ENCODE assay signal across 7 cellular contexts in genomic region chr9:132878695-132879064, GRCh38. TPM values are rescaled to one million over a fixed set of nuclear protein-coding genes. Genes with fewer than 3 reads are reported as not detected.
DNase-seq lines count a peak whose midpoint lies in the region; ATAC-seq and TF ChIP-seq lines count a peak whose summit lies in the region.

TSS of gene SPACA9 (plus strand) at chr9:132878898. CDS start at chr9:132883948, 5,050 bp downstream.

- peak within 1 kb of the TSS; percentile 74 for H3K4me3 Mint-ChIP-seq in activated naive CD4-positive, alpha-beta T cell treated with anti-CD3 and anti-CD28 coated beads, Interleukin-2, amount 10 ng/mL, durations not matched to agents 7 days and 5 days
- H3K4me3 Mint-ChIP-seq in neural progenitor cell, result peak within 1 kb of the TSS; percentile 89

- peak within 1 kb of the TSS; percentile 85 for H3K4me3 ChIP-seq in neural progenitor cell

- H3K4me1 ChIP-seq in foreskin keratinocyte (peaks cover 9% of the 10 kb centered on the region), neural progenitor cell (no peaks in the 10 kb centered on the region)

- H3K9me3 ChIP-seq in neural progenitor cell (ENCODE audit: low read depth), result no peaks in the 10 kb centered on the region

- H3F3A ChIP-seq in neural progenitor cell (ENCODE audit: low read depth), result peaks cover 22% of the 10 kb centered on the region

- H3K27ac ChIP-seq in foreskin keratinocyte, result peak within 1 kb of the TSS; percentile 81
- H3K27ac ChIP-seq in neural progenitor cell, result no peak within 1 kb of the TSS

- H3K27me3 ChIP-seq in foreskin keratinocyte, result no peaks in the 10 kb centered on the region
- H3K27me3 ChIP-seq in neural progenitor cell, result peaks cover 30% of the 10 kb centered on the region

- peak within 1 kb of the TSS; percentile 86 for H3K27ac Mint-ChIP-seq in activated naive CD4-positive, alpha-beta T cell treated with anti-CD3 and anti-CD28 coated beads, Interleukin-2, amount 10 ng/mL, durations not matched to agents 7 days and 5 days
- H3K27ac Mint-ChIP-seq in neural progenitor cell, result peak within 1 kb of the TSS; percentile 39

- peak within 1 kb of the TSS; percentile 98 for H2AFZ ChIP-seq in neural progenitor cell (replicated peaks)

- ATAC-seq in foreskin keratinocyte (peak; percentile 38), HG02884 (IDR thresholded peaks at IDR 0.05; ENCODE audit: unreplicated experiment) (no peak)

- H3K36me3 ChIP-seq in neural progenitor cell, result no peaks in the 10 kb centered on the region

- H3K4me1 Mint-ChIP-seq in activated naive CD4-positive, alpha-beta T cell treated with anti-CD3 and anti-CD28 coated beads, Interleukin-2, amount 10 ng/mL, durations not matched to agents 7 days and 5 days, result peaks cover 20% of the 10 kb centered on the region
- peaks cover 19% of the 10 kb centered on the region for H3K4me1 Mint-ChIP-seq in neural progenitor cell

- CTCF ChIA-PET in activated naive CD4-positive, alpha-beta T cell treated with anti-CD3 and anti-CD28 coated beads, Interleukin-2, amount 10 ng/mL, durations not matched to agents 7 days and 5 days (lab: Charles Lee), result interaction anchor here (1.5 to 3.1 kb wide), 2 partner anchors 23 to 29 kb away, joined by 5 to 15 read pairs; no protein-coding TSS in a partner anchor

- H3K4me2 ChIP-seq in neural progenitor cell, result peak within 1 kb of the TSS; percentile 76

- TF ChIP-seq CTCF in GM10266 (IDR thresholded peaks at IDR 0.05; ENCODE audit: control insufficient read depth, insufficient read depth, low read depth, missing control alignments), result no peak
- TF ChIP-seq CTCF in foreskin keratinocyte (conservative IDR thresholded peaks at IDR 0.05), result no peak
- TF ChIP-seq CTCF in neural progenitor cell (IDR thresholded peaks at IDR 0.05), result no peak

- no peaks in the 10 kb centered on the region for H4K20me1 ChIP-seq in neural progenitor cell (ENCODE audit: low read depth)

- no peak within 1 kb of the TSS for H3K9ac ChIP-seq in neural progenitor cell

- peaks cover 27% of the 10 kb centered on the region for H3K27me3 Mint-ChIP-seq in activated naive CD4-positive, alpha-beta T cell treated with anti-CD3 and anti-CD28 coated beads, Interleukin-2, amount 10 ng/mL, durations not matched to agents 7 days and 5 days
- peaks cover 8% of the 10 kb centered on the region for H3K27me3 Mint-ChIP-seq in neural progenitor cell (ENCODE audit: insufficient read depth, low read depth)

- no peaks in the 10 kb centered on the region for H3K79me2 ChIP-seq in neural progenitor cell (ENCODE audit: low read depth)

- H3K36me3 Mint-ChIP-seq in activated naive CD4-positive, alpha-beta T cell treated with anti-CD3 and anti-CD28 coated beads, Interleukin-2, amount 10 ng/mL, durations not matched to agents 7 days and 5 days, result no peaks in the 10 kb centered on the region
- no peaks in the 10 kb centered on the region for H3K36me3 Mint-ChIP-seq in neural progenitor cell

- H3K9me3 Mint-ChIP-seq in activated naive CD4-positive, alpha-beta T cell treated with anti-CD3 and anti-CD28 coated beads, Interleukin-2, amount 10 ng/mL, durations not matched to agents 7 days and 5 days, result no peaks in the 10 kb centered on the region
- no peaks in the 10 kb centered on the region for H3K9me3 Mint-ChIP-seq in neural progenitor cell

- peak; percentile 57 for DNase-seq in GM10266 (ENCODE audit: extremely low spot score)
- peak; percentile 41 for DNase-seq in NCI-H510A (lab: John Stamatoyannopoulos, UW)
- peak; percentile 57 for DNase-seq in activated naive CD4-positive, alpha-beta T cell treated with anti-CD3 and anti-CD28 coated beads, Interleukin-2, amount 10 ng/mL, durations not matched to agents 7 days and 5 days
- no peak for DNase-seq in foreskin keratinocyte
- DNase-seq in neural progenitor cell (ENCODE audit: low spot score), result peak; percentile 79
- peak; percentile 63 for DNase-seq in ureter (ENCODE audit: low spot score)

RNA-seq across cellular contexts. Expression of gene SPACA9, which starts in this region (rescaled TPM):
- 2.5 and 3.1 TPM in 2 replicates for total RNA-seq in foreskin keratinocyte
- 2.4 and 2.9 TPM in 2 replicates for polyA plus RNA-seq in foreskin keratinocyte
- 1.9 and 2.4 TPM in 2 replicates for total RNA-seq in neural progenitor cell (ENCODE audit: low replicate concordance)
- total RNA-seq in ureter, result 5.4 TPM

Comparison
In these comparisons a context has a peak if more than half of its experiments do, and no peak if none do; other contexts are left out.
1. DNase-seq: peak in GM10266 (single experiment), NCI-H510A (single experiment), activated naive CD4-positive, alpha-beta T cell treated with anti-CD3 and anti-CD28 coated beads, Interleukin-2, amount 10 ng/mL, durations not matched to agents 7 days and 5 days (single experiment), neural progenitor cell (single experiment) and ureter (single experiment); none in foreskin keratinocyte (0 of 2).